In genomic region chr1:3621151-3621671, GRCh38 we compare ENCODE assay signal across 1 cellular context.
TF ChIP-seq lines count a peak whose summit lies in the region.

No MANE protein-coding gene starts in this region.

TF ChIP-seq in HepG2, 621 proteins besides CTCF, POLR2A, EP300 and RAD21:
- TF ChIP-seq SMC3 (IDR thresholded peaks at IDR 0.05; ENCODE audit: low read length) (peak; percentile 18; the same call in 1 of the 2 replicates), STAG1 (CRISPR knock-in tag; IDR thresholded peaks at IDR 0.05) (peak; percentile 42), ZNF501 (CRISPR knock-in tag; IDR thresholded peaks at IDR 0.05) (0 out of 2 replicates have a peak, but pooled peaks have one; percentile 16)
